8 cellular contexts compared by ENCODE assay signal in the genomic region with DNA sequence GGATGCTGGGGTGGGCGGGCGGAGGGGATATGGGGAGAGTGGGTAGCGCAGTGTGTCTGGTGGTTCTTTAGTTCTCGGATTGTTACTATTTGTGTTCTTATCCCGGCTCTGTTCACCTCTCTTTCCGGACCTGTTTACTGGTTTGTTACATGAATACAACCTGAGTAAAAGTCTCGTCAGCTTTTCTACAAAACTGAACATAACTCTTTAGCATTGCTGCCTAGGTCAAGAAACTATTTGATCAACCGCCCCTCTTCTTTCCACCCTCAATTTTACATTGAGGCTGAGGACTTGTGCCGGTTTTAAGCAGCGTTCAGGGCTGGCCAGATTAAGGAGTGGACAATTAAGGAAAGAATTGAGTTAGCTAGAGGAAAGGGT. TPM values are rescaled to one million over a fixed set of nuclear protein-coding genes. Genes with fewer than 3 reads are reported as not detected.
DNase-seq lines count a peak whose midpoint lies in the region; TF ChIP-seq lines count a peak whose summit lies in the region.

No MANE protein-coding gene starts in this region.

- H3K27ac Mint-ChIP-seq in activated naive CD4-positive, alpha-beta T cell treated with anti-CD3 and anti-CD28 coated beads for 36 hours: no peak overlapping the region

- H3K4me1 Mint-ChIP-seq in activated naive CD4-positive, alpha-beta T cell treated with anti-CD3 and anti-CD28 coated beads for 36 hours (ENCODE audit: low read depth): peaks cover 53% of the 10 kb centered on the region

- H3K9me3 Mint-ChIP-seq in activated naive CD4-positive, alpha-beta T cell treated with anti-CD3 and anti-CD28 coated beads for 36 hours: no peaks in the 10 kb centered on the region

- H3K9ac ChIP-seq in HUES6 (ENCODE audit: low read length): peak overlapping the region; percentile 92

- H3K27me3 Mint-ChIP-seq in activated naive CD4-positive, alpha-beta T cell treated with anti-CD3 and anti-CD28 coated beads for 36 hours (ENCODE audit: low read depth): peaks cover 18% of the 10 kb centered on the region

- H3K9me3 ChIP-seq in HUES6 (ENCODE audit: control insufficient read depth, insufficient read depth, low read depth, low read length): no peaks in the 10 kb centered on the region
- H3K9me3 ChIP-seq in breast epithelium: no peaks in the 10 kb centered on the region
- H3K9me3 ChIP-seq in tibial artery: no peaks in the 10 kb centered on the region

- H3K4me1 ChIP-seq in HUES6 (ENCODE audit: control insufficient read depth, insufficient read depth, low read length): peaks cover 5% of the 10 kb centered on the region; the same call in 1 of the 2 replicates
- peaks cover 6 to 8% of the 10 kb centered on the region in 2 donors for H3K4me1 ChIP-seq in breast epithelium
- H3K4me1 ChIP-seq in tibial artery: peaks cover 0 to 17% (median 10%) of the 10 kb centered on the region in 4 donors

- intact Hi-C loops in breast epithelium (cut with DNase I; ENCODE audit: low total_unique reads) (loop anchor here (5.0 kb wide), 1 partner anchor 1150 kb away; no protein-coding TSS in a partner anchor), lower leg skin (cut with DNase I; ENCODE audit: low total_unique reads) (no loop called here), tibial artery (cut with DNase I; ENCODE audit: low total_unique reads) (loop anchor here (5.0 kb wide), 1 partner anchor 255 kb away; no protein-coding TSS in a partner anchor)
- intact Hi-C loops in activated naive CD4-positive, alpha-beta T cell treated with anti-CD3 and anti-CD28 coated beads for 36 hours (cut with micrococcal nuclease): loop anchor here (2.0 to 10.0 kb wide), 4 partner anchors 475 to 1295 kb away; a partner anchor contains a TSS

- H3K27me3 ChIP-seq in HUES6 (ENCODE audit: control insufficient read depth, insufficient read depth, low read length) (no peaks in the 10 kb centered on the region), breast epithelium (peaks cover 0 to 22% of the 10 kb centered on the region in 2 donors), tibial artery (peaks cover 0 to 20% of the 10 kb centered on the region in 2 donors)

- H3K4me3 ChIP-seq in HUES6 (ENCODE audit: low read depth, low read length) (peak overlapping the region; percentile 96), breast epithelium (peak overlapping the region; percentile 89 to 96 (median 94)), lower leg skin (ENCODE audit: low read depth, poor library complexity, severe bottlenecking) (peak overlapping the region; percentile 70), tibial artery (peak overlapping the region; percentile 93 to 98)

- DNase-seq in breast epithelium (ENCODE audit: low spot score in 2 of 2) (no peak), lower leg skin (ENCODE audit: low spot score in 2 of 2) (no peak), tibial artery (no peak), NCI-H2196 (lab: John Stamatoyannopoulos, UW; ENCODE audit: unreplicated experiment) (no peak), NCI-H2107 (lab: John Stamatoyannopoulos, UW) (no peak)
- DNase-seq in central memory CD4-positive, alpha-beta T cell: no peak
- DNase-seq in activated naive CD4-positive, alpha-beta T cell treated with anti-CD3 and anti-CD28 coated beads for 36 hours: no peak

- no peak overlapping the region for H3K27ac ChIP-seq in HUES6 (ENCODE audit: low read depth, low read length)
- H3K27ac ChIP-seq in breast epithelium: peak overlapping the region; percentile 88 to 90
- H3K27ac ChIP-seq in tibial artery: peak overlapping the region; percentile 91 to 94

- TF ChIP-seq CTCF in breast epithelium (IDR thresholded peaks at IDR 0.05) (no peak), lower leg skin (IDR thresholded peaks at IDR 0.05) (no peak), tibial artery (IDR thresholded peaks at IDR 0.05) (no peak)

- TF ChIP-seq POLR2A in breast epithelium (IDR thresholded peaks at IDR 0.05) (no peak), lower leg skin (IDR thresholded peaks at IDR 0.05) (no peak)

- 3% methylated on average over 10 of the region's 10 CpGs for WGBS in lower leg skin, 2 donors

- no peak overlapping the region for H3K4me3 Mint-ChIP-seq in activated naive CD4-positive, alpha-beta T cell treated with anti-CD3 and anti-CD28 coated beads for 36 hours

- peaks cover 17% of the 10 kb centered on the region for H3K36me3 ChIP-seq in HUES6 (ENCODE audit: control insufficient read depth, insufficient read depth, low read length)
- peaks cover 3% of the 10 kb centered on the region for H3K36me3 ChIP-seq in breast epithelium
- peaks cover 9 to 28% (median 21%) of the 10 kb centered on the region in 3 donors for H3K36me3 ChIP-seq in tibial artery

- peaks cover 14% of the 10 kb centered on the region for H3K36me3 Mint-ChIP-seq in activated naive CD4-positive, alpha-beta T cell treated with anti-CD3 and anti-CD28 coated beads for 36 hours (ENCODE audit: low read depth)

- CTCF ChIA-PET in activated naive CD4-positive, alpha-beta T cell treated with anti-CD3 and anti-CD28 coated beads for 36 hours (lab: Charles Lee): no interaction called here

RNA-seq across cellular contexts. Expression of a gene that starts 0.6 kb away (rescaled TPM):
- total RNA-seq in breast epithelium: 10 to 100 TPM; 13.8 to 19.5 (median 18.0) TPM
- 10 to 100 TPM; 22.0 to 25.7 (median 24.2) TPM for total RNA-seq in lower leg skin
- total RNA-seq in activated naive CD4-positive, alpha-beta T cell treated with anti-CD3 and anti-CD28 coated beads for 36 hours: 10 to 100 TPM; 17.3 to 18.4 TPM

RNA-seq across cellular contexts. Expression of a gene that starts 59.2 kb away (rescaled TPM):
- total RNA-seq in breast epithelium (10 to 100 TPM; 57.0 to 96.6 (median 82.6) TPM), lower leg skin (10 to 100 TPM; 27.1 to 43.0 (median 39.2) TPM)
- total RNA-seq in activated naive CD4-positive, alpha-beta T cell treated with anti-CD3 and anti-CD28 coated beads for 36 hours: 10 to 100 TPM; 70.4 to 73.2 TPM
